ENCODE assay signal across 26 cellular contexts in the genomic region with DNA sequence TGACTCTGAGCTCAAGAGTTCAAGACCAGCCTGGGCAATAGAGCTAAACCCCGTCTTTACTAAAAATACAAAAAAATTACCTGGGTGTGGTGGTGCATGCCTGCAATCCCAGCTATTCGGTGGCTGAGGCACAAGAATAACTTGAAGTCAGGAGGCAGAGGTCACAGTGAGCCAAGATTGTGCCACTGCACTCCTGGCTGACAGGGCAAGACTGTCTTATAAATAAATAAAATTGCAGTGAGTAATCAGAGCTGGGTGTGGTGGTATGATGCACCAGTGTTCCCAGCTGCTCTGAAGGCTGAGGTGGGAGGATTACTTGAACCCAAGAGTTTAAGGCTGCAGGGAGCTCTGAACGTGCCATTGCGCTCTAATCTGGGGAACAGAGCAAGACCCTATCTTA. TPM values are rescaled to one million over a fixed set of nuclear protein-coding genes. Genes with fewer than 3 reads are reported as not detected.
DNase-seq lines count a peak whose midpoint lies in the region; ATAC-seq, FAIRE-seq and TF ChIP-seq lines count a peak whose summit lies in the region.
"Had no signal": no experiment of that assay in that cellular context is flagged by ENCODE, and none has a peak within 500 bp of the region (broad histone marks: within the 10 kb centered on the region; RNA-seq: fewer than 3 reads in every experiment).

No MANE protein-coding gene starts in this region.

- H3K4me3 ChIP-seq in ACC112 (ENCODE audit: low read depth, low read length) (no peak overlapping the region), colonic mucosa (no peak overlapping the region), keratinocyte (ENCODE audit: control insufficient read depth in 2 of 3, extremely low read depth in 1 of 3, insufficient read depth in 2 of 3, low read depth in 1 of 3, low read length in 3 of 3) (no peak overlapping the region), psoas muscle (no peak overlapping the region), tibial artery (no peak overlapping the region)
- H3K4me3 ChIP-seq: body of pancreas, lower lobe of right lung, upper lobe of right lung had no signal

- DNase-seq in LoVo (ENCODE audit: low spot score) (peak; percentile 90), colonic mucosa (peak; percentile 70), keratinocyte (ENCODE audit: low read depth, low spot score) (no peak), psoas muscle (no peak), tibial artery (no peak), NCI-H2196 (lab: John Stamatoyannopoulos, UW; ENCODE audit: unreplicated experiment) (no peak)
- DNase-seq in activated CD4-positive, alpha-beta T cell treated with anti-CD3 and anti-CD28 coated beads for 1 hour, result no peak
- DNase-seq: activated CD4-positive, alpha-beta T cell treated with anti-CD3 and anti-CD28 coated beads for 4 hours; activated CD8-positive, alpha-beta memory T cell treated with anti-CD3 and anti-CD28 coated beads, Interleukin-2, amount 10 ng/mL, durations not matched to agents 7 days and 5 days; activated naive CD8-positive, alpha-beta T cell treated with anti-CD3 and anti-CD28 coated beads for 36 hours; body of pancreas; C1 segment of cervical spinal cord; DMS 273 treated with DMSO at 0.1 percent for 48 hours; glutamatergic neuron; HFFc6; lower lobe of right lung; NCI-H2029; NCI-H446 treated with DMSO at 0.1 percent for 48 hours; NK-92 treated with Interleukin-12 subunit alpha and Interleukin-12 subunit beta, amount 100 ng/mL, for 24 hours; RPMI8226; stimulated activated CD4-positive, alpha-beta T cell treated with anti-CD3 and anti-CD28 coated beads, Interleukin-2, amount 100 ng/mL, for 24 hours; upper lobe of right lung had no signal

- no peaks in the 10 kb centered on the region for H4K20me1 ChIP-seq in keratinocyte (ENCODE audit: control insufficient read depth, extremely low read depth, insufficient read depth, low read length)

- no peaks in the 10 kb centered on the region for H3K9me1 ChIP-seq in keratinocyte (ENCODE audit: control insufficient read depth, extremely low read depth, insufficient read depth, low read length)

- H3K9me3 ChIP-seq in colonic mucosa (no peaks in the 10 kb centered on the region), keratinocyte (ENCODE audit: control insufficient read depth, low read depth, low read length) (no peaks in the 10 kb centered on the region), psoas muscle (no peaks in the 10 kb centered on the region), tibial artery (no peaks in the 10 kb centered on the region)
- H3K9me3 ChIP-seq: body of pancreas, lower lobe of right lung, upper lobe of right lung had no signal

- H3K4me1 ChIP-seq in ACC112 (ENCODE audit: control insufficient read depth, insufficient read depth, low read length, unreplicated experiment) (peaks cover 29% of the 10 kb centered on the region), colonic mucosa (peaks cover 3% of the 10 kb centered on the region), keratinocyte (ENCODE audit: control insufficient read depth, extremely low read depth, insufficient read depth, low read length) (peaks cover 28% of the 10 kb centered on the region), psoas muscle (no peaks in the 10 kb centered on the region), tibial artery (no peaks in the 10 kb centered on the region)
- H3K4me1 ChIP-seq: body of pancreas, lower lobe of right lung, upper lobe of right lung had no signal

- intact Hi-C loops in colonic mucosa (cut with DNase I), result no loop called here
- intact Hi-C loops in psoas muscle (cut with DNase I), result no loop called here
- intact Hi-C loops in tibial artery (cut with DNase I; ENCODE audit: low total_unique reads), result loop anchor here (5.0 kb wide), 1 partner anchor 1678 kb away; no protein-coding TSS in a partner anchor

- no peak for ATAC-seq in psoas muscle
- ATAC-seq: activated CD8-positive, alpha-beta memory T cell treated with anti-CD3 and anti-CD28 coated beads, Interleukin-2, amount 10 ng/mL, durations not matched to agents 7 days and 5 days; body of pancreas; lower lobe of right lung; upper lobe of right lung had no signal

- TF ChIP-seq CTCF in colonic mucosa (IDR thresholded peaks at IDR 0.05) (no peak), keratinocyte (optimal IDR thresholded peaks at IDR 0.05 in 1 of 3, IDR thresholded peaks at IDR 0.05 in 1 of 3, conservative IDR thresholded peaks at IDR 0.05 in 1 of 3; ENCODE audit: extremely low read depth in 1 of 3, insufficient read depth in 2 of 3, low read length in 3 of 3) (no peak), psoas muscle (IDR thresholded peaks at IDR 0.05) (no peak), tibial artery (IDR thresholded peaks at IDR 0.05) (no peak)

- peak overlapping the region; percentile 45 for H3K4me2 ChIP-seq in keratinocyte (ENCODE audit: control insufficient read depth, extremely low read depth, insufficient read depth, low read depth, low read length)

- dilution Hi-C loops in keratinocyte (cut with MboI; ENCODE audit: extremely low pct_ligation_motif_present, low sequenced_read_pairs), result no loop called here

- WGBS in psoas muscle, 3 donors, result 77 to 86% (median 83%) methylated on average over 4 of the region's 4 CpGs

- no peaks in the 10 kb centered on the region for H3K79me2 ChIP-seq in ACC112 (ENCODE audit: control insufficient read depth, insufficient read depth, low read length, unreplicated experiment)
- H3K79me2 ChIP-seq in keratinocyte (ENCODE audit: control insufficient read depth, insufficient read depth, low read length), result no peaks in the 10 kb centered on the region

- H3K27me3 ChIP-seq in ACC112 (ENCODE audit: insufficient read depth, low read length), result no peaks in the 10 kb centered on the region
- H3K27me3 ChIP-seq in colonic mucosa, result no peaks in the 10 kb centered on the region
- H3K27me3 ChIP-seq in keratinocyte (ENCODE audit: control insufficient read depth, extremely low read depth, insufficient read depth, low read length), result no peaks in the 10 kb centered on the region
- no peaks in the 10 kb centered on the region for H3K27me3 ChIP-seq in psoas muscle (ENCODE audit: insufficient read depth in 3 of 3, low read length in 2 of 3)
- no peaks in the 10 kb centered on the region for H3K27me3 ChIP-seq in tibial artery
- H3K27me3 ChIP-seq: body of pancreas, upper lobe of right lung had no signal

- H3K9ac ChIP-seq in colonic mucosa (ENCODE audit: low read depth in 2 of 2, low read length in 2 of 2), result peak overlapping the region in 1 of 2 donors; percentile 35
- no peak overlapping the region for H3K9ac ChIP-seq in keratinocyte (ENCODE audit: control insufficient read depth, extremely low read depth, insufficient read depth, low read length)

- H2AFZ ChIP-seq in ACC112 (ENCODE audit: low read length, unreplicated experiment), result no peak overlapping the region
- H2AFZ ChIP-seq in keratinocyte (ENCODE audit: control insufficient read depth, low read length), result peak overlapping the region; percentile 33

- no peaks in the 10 kb centered on the region for H3K36me3 ChIP-seq in ACC112 (ENCODE audit: insufficient read depth, low read length)
- H3K36me3 ChIP-seq in colonic mucosa, result no peaks in the 10 kb centered on the region
- H3K36me3 ChIP-seq in keratinocyte (ENCODE audit: control insufficient read depth in 2 of 2, extremely low read depth in 1 of 2, insufficient read depth in 2 of 2, low read length in 2 of 2), result no peaks in the 10 kb centered on the region
- no peaks in the 10 kb centered on the region for H3K36me3 ChIP-seq in psoas muscle (ENCODE audit: insufficient read depth in 1 of 2, low read depth in 1 of 2)
- no peaks in the 10 kb centered on the region for H3K36me3 ChIP-seq in tibial artery
- H3K36me3 ChIP-seq: lower lobe of right lung, upper lobe of right lung had no signal

- peak; percentile 58 for FAIRE-seq in keratinocyte (lab: Jason Lieb, UNC)
- FAIRE-seq: endothelial cell of umbilical vein had no signal

- H3K27ac ChIP-seq in ACC112 (ENCODE audit: low read depth, low read length), result peak overlapping the region; percentile 33; the same call in 1 of the 2 replicates
- peak overlapping the region; percentile 76 for H3K27ac ChIP-seq in colonic mucosa
- H3K27ac ChIP-seq in keratinocyte (ENCODE audit: control insufficient read depth, insufficient read depth, low read length), result peak overlapping the region; percentile 38
- H3K27ac ChIP-seq in psoas muscle, result no peak overlapping the region
- H3K27ac ChIP-seq in tibial artery, result no peak overlapping the region
- H3K27ac ChIP-seq: body of pancreas, HL-60, lower lobe of right lung, upper lobe of right lung had no signal

RNA-seq across cellular contexts. Expression of gene GCNT3, which starts 55.9 kb away (rescaled TPM):
- total RNA-seq in colonic mucosa (100 to 1,000 TPM; 261 to 365 TPM), psoas muscle (under 1 TPM in 1 of 4 donors, not detected in 3; 0.53 TPM)
- polyA plus RNA-seq in keratinocyte (0.12 to 0.26 TPM (median 0.15 TPM) in 3 replicates), psoas muscle (under 1 TPM in 2 of 3 donors, not detected in 1; 0.01 to 0.08 TPM)
- not detected for polyA plus RNA-seq in keratinocyte (2011; ENCODE audit: low read depth)
- 0.17 and 0.27 TPM in 2 replicates for polyA plus RNA-seq in keratinocyte (2011; cell fraction: cytosol; rRNA removed)
- polyA plus RNA-seq in keratinocyte (2011; cell fraction: nucleus; rRNA removed), result 0.48 and 0.64 TPM in 2 replicates
- polyA plus RNA-seq in keratinocyte (2012; ENCODE audit: low replicate concordance), result 0.10 and 0.47 TPM in 2 replicates
- polyA minus RNA-seq in keratinocyte, result not detected in 3 replicates
- polyA minus RNA-seq in keratinocyte (2011; cell fraction: cytosol; rRNA and poly(A)+ RNA removed), result not detected
- 0.32 and 1.0 TPM in 2 replicates for polyA minus RNA-seq in keratinocyte (2011; cell fraction: nucleus; rRNA and poly(A)+ RNA removed)
- total RNA-seq: A673; activated CD8-positive, alpha-beta memory T cell treated with anti-CD3 and anti-CD28 coated beads, Interleukin-2, amount 10 ng/mL, durations not matched to agents 7 days and 5 days; activated naive CD8-positive, alpha-beta T cell treated with anti-CD3 and anti-CD28 coated beads for 36 hours; endothelial cell of umbilical vein; HFFc6 had no signal
- polyA plus RNA-seq: endothelial cell of umbilical vein had no signal

Comparison
In these comparisons a context has a peak if more than half of its experiments do, and no peak if none do; other contexts are left out.
1. H3K27ac ChIP-seq: peak in ACC112 (single experiment), colonic mucosa (single experiment) and keratinocyte (single experiment); none in psoas muscle (single experiment) and tibial artery (0 of 2).
2. DNase-seq: peak in LoVo (single experiment) and colonic mucosa (single experiment); none in keratinocyte (single experiment), psoas muscle (0 of 2), tibial artery (0 of 2), NCI-H2196 (single experiment) and activated CD4-positive, alpha-beta T cell treated with anti-CD3 and anti-CD28 coated beads for 1 hour (single experiment).
3. RNA of gene GCNT3, which starts 55.9 kb away (total RNA-seq): 261 to 365 TPM in colonic mucosa; 0.53 TPM in psoas muscle; every median in the first group is over 100 times any median in the second.